Comparison of ENCODE assay signal across 8 cellular contexts in the genomic region with DNA sequence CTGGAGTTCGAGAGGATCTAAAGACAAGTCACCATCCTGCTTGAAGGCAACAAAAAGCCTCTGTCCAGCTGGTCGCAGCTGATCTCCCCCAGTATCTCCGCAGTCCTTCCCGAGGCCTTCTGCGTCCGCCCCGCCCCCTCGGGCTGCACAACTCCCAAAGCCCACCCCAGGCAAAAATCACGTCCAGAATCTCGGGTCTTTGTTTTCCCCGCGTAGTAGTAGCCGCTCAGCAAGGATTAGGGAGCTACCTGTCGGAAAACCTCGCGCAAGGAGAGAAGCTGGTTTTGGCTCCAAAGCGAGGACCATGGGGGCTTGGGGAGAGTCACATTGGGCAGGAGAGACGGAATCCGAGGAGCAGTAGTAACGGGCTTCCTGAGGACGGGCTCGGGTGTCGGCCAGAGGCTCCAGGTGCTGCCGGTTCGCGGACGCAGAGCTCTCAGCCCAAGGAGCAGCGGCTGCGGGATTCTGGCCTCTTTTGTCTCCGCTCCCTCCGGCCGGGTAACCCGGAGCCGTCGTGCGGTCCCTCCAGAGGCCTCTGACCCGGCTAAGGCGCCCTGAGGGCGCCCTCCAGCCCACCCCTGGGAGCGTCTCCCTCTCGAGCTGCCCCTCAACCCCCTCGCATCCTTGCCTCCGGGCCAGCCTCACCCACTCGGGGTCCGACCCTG. TPM values are rescaled to one million over a fixed set of nuclear protein-coding genes. Genes with fewer than 3 reads are reported as not detected.
DNase-seq lines count a peak whose midpoint lies in the region; ATAC-seq and TF ChIP-seq lines count a peak whose summit lies in the region.

No MANE protein-coding gene starts in this region.

- H3K4me3 ChIP-seq in SJSA1 (peak overlapping the region; percentile 72), endodermal cell (ENCODE audit: low read length) (peak overlapping the region; percentile 95), mononuclear cell (ENCODE audit: low read length) (peak overlapping the region; percentile 74), aorta (ENCODE audit: low read length in 2 of 2) (peak overlapping the region; percentile 65 to 80)

- peaks cover 34% of the 10 kb centered on the region for H3K4me1 Mint-ChIP-seq in endodermal cell

- peaks cover 2% of the 10 kb centered on the region for H3K27me3 Mint-ChIP-seq in endodermal cell (ENCODE audit: insufficient read depth)

- ATAC-seq in Right ventricle myocardium inferior (peak; percentile 71), HG02798 (IDR thresholded peaks at IDR 0.05; ENCODE audit: poor library complexity, unreplicated experiment) (peak; percentile 43), aorta (ENCODE audit: low FRiP score) (peak; percentile 76), GM18517 (IDR thresholded peaks at IDR 0.05; ENCODE audit: unreplicated experiment) (no peak)

- H3K9me3 Mint-ChIP-seq in endodermal cell = no peaks in the 10 kb centered on the region

- WGBS in endodermal cell (ENCODE audit: insufficient coverage in 1 of 2, insufficient read length in 1 of 2), 2 experiments = 1 to 2% methylated on average over 18 to 43 of the region's 45 CpGs
- 0 to 1% methylated on average over 42 to 45 of the region's 45 CpGs for WGBS in aorta, 2 donors

- H3K4me1 ChIP-seq in SJSA1 (replicated peaks) = peaks cover 20% of the 10 kb centered on the region
- peaks cover 5% of the 10 kb centered on the region for H3K4me1 ChIP-seq in endodermal cell (ENCODE audit: control insufficient read depth, insufficient read depth, low read length)
- peaks cover 31% of the 10 kb centered on the region for H3K4me1 ChIP-seq in mononuclear cell (ENCODE audit: insufficient read depth, low read length)
- H3K4me1 ChIP-seq in aorta (ENCODE audit: control insufficient read depth in 1 of 2, insufficient read depth in 2 of 2, low read length in 2 of 2) = peaks cover 0 to 4% of the 10 kb centered on the region in 2 donors

- peaks cover 43% of the 10 kb centered on the region for H3K36me3 ChIP-seq in SJSA1
- peaks cover 41% of the 10 kb centered on the region for H3K36me3 ChIP-seq in endodermal cell (ENCODE audit: control insufficient read depth, insufficient read depth, low read length)
- H3K36me3 ChIP-seq in aorta (ENCODE audit: control insufficient read depth in 1 of 2, insufficient read depth in 2 of 2, low read length in 1 of 2) = peaks cover 0 to 2% of the 10 kb centered on the region in 2 donors

- H3K4me3 Mint-ChIP-seq in endodermal cell = peak overlapping the region; percentile 89

- no peaks in the 10 kb centered on the region for H3K9me3 ChIP-seq in SJSA1 (replicated peaks)
- H3K9me3 ChIP-seq in endodermal cell (ENCODE audit: control insufficient read depth, low read length) = no peaks in the 10 kb centered on the region
- no peaks in the 10 kb centered on the region for H3K9me3 ChIP-seq in mononuclear cell (ENCODE audit: low read depth, low read length)
- peaks cover 2% of the 10 kb centered on the region for H3K9me3 ChIP-seq in aorta (ENCODE audit: control insufficient read depth, low read length)

- DNase-seq in Right ventricle myocardium inferior (ENCODE audit: missing footprints) (peak; percentile 68), cardiac septum (ENCODE audit: low spot score) (no peak), SJSA1 (ENCODE audit: low read depth in 1 of 2, low spot score in 2 of 2) (peak in 1 of 2 experiments; percentile 48), endodermal cell (peak; percentile 71), aorta (no peak)

- TF ChIP-seq CTCF in endodermal cell (conservative IDR thresholded peaks at IDR 0.05) = no peak

- peak overlapping the region; percentile 84 for H3K27ac Mint-ChIP-seq in endodermal cell

- H3K27ac ChIP-seq in SJSA1 (peak overlapping the region; percentile 54), endodermal cell (ENCODE audit: low read depth, low read length) (peak overlapping the region; percentile 34), aorta (ENCODE audit: low read depth in 1 of 2, low read length in 2 of 2) (no peak overlapping the region)

- H3K36me3 Mint-ChIP-seq in endodermal cell (ENCODE audit: low read depth) = peaks cover 40% of the 10 kb centered on the region

- intact Hi-C loops in Right ventricle myocardium inferior (cut with DNase I) (loop anchor here (2.0 kb wide), 1 partner anchor 40 kb away; a partner anchor contains a TSS), cardiac septum (cut with DNase I) (loop anchor here (5.0 kb wide), 1 partner anchor 38 kb away; a partner anchor contains a TSS), aorta (cut with DNase I) (no loop called here)

- H3K27me3 ChIP-seq in SJSA1 (replicated peaks) (no peaks in the 10 kb centered on the region), endodermal cell (ENCODE audit: control insufficient read depth, insufficient read depth, low read length, poor library complexity, severe bottlenecking) (no peaks in the 10 kb centered on the region), mononuclear cell (ENCODE audit: insufficient read depth, low read length) (no peaks in the 10 kb centered on the region), aorta (ENCODE audit: control insufficient read depth in 1 of 2, insufficient read depth in 2 of 2, low read length in 1 of 2) (no peaks in the 10 kb centered on the region)

- peak overlapping the region; percentile 71 for H3K9ac ChIP-seq in endodermal cell (ENCODE audit: extremely low read depth, low read length, poor library complexity, severe bottlenecking)

RNA-seq across cellular contexts. Expression of a gene that starts 0.4 kb away (rescaled TPM):
- total RNA-seq in Right ventricle myocardium inferior (13.1 TPM), cardiac septum (14.0 TPM), endodermal cell (10 to 100 TPM; 44.3 to 45.1 TPM), mononuclear cell (8.6 TPM), aorta (10 to 100 TPM; 20.3 to 21.7 TPM)
- 26.8 and 47.3 TPM in 2 replicates for total RNA-seq in SJSA1 (2014; rRNA removed; shearing (Covaris generic))
- 36.8 TPM for polyA plus RNA-seq in endodermal cell (2013, experiment 1 of 2)
- polyA plus RNA-seq in endodermal cell (2013, experiment 2 of 2) = 33.1 TPM
- polyA plus RNA-seq in aorta = 1 to 10 TPM; 4.2 to 5.0 TPM

RNA-seq across cellular contexts. Expression of a gene that starts 0.5 kb away (rescaled TPM):
- 12.5 TPM for total RNA-seq in Right ventricle myocardium inferior
- total RNA-seq in cardiac septum = 10.7 TPM
- 9.4 and 11.7 TPM in 2 replicates for total RNA-seq in SJSA1 (2014; rRNA removed; shearing (Covaris generic))
- total RNA-seq in endodermal cell = 10 to 100 TPM; 19.3 to 20.0 TPM
- 20.9 TPM for polyA plus RNA-seq in endodermal cell (2013, experiment 1 of 2)
- polyA plus RNA-seq in endodermal cell (2013, experiment 2 of 2) = 19.5 TPM
- total RNA-seq in mononuclear cell = 4.9 TPM
- 10 to 100 TPM; 14.6 to 16.3 TPM for total RNA-seq in aorta
- polyA plus RNA-seq in aorta = 1 to 10 TPM; 3.5 to 6.0 TPM

RNA-seq across cellular contexts. Expression of a gene that starts 40.1 kb away (rescaled TPM):
- 6.0 TPM for total RNA-seq in Right ventricle myocardium inferior
- 6.4 TPM for total RNA-seq in cardiac septum
- 11.4 and 17.4 TPM in 2 replicates for total RNA-seq in SJSA1 (2014; rRNA removed; shearing (Covaris generic))
- 10 to 100 TPM; 12.6 to 13.2 TPM for total RNA-seq in endodermal cell
- polyA plus RNA-seq in endodermal cell (2013, experiment 1 of 2) = 9.9 TPM
- polyA plus RNA-seq in endodermal cell (2013, experiment 2 of 2) = 10.1 TPM
- 9.7 TPM for total RNA-seq in mononuclear cell
- 1 to 10 TPM; 7.5 to 9.2 TPM for total RNA-seq in aorta
- polyA plus RNA-seq in aorta = 1 to 10 TPM; 1.3 to 4.3 TPM

Comparison
In these comparisons a context has a peak if more than half of its experiments do, and no peak if none do; other contexts are left out.
1. DNase-seq: peak in Right ventricle myocardium inferior (single experiment) and endodermal cell (single experiment); none in cardiac septum (single experiment) and aorta (0 of 2).
2. H3K27ac ChIP-seq: peak in SJSA1 (single experiment) and endodermal cell (single experiment); none in aorta (0 of 2).
3. intact Hi-C loops: an anchor here in Right ventricle myocardium inferior (2.0 kb wide) and cardiac septum (5.0 kb wide); none called in aorta.
4. Peak in every context shown above with its lines, with median percentiles within 50 percentile points of each other: H3K4me3 ChIP-seq.